In genomic region chr7:37329940-37330339, GRCh38 we compare ENCODE assay signal across 16 cellular contexts.
DNase-seq lines count a peak whose midpoint lies in the region; ATAC-seq and TF ChIP-seq lines count a peak whose summit lies in the region.
"Had no signal": no experiment of that assay in that cellular context is flagged by ENCODE, and none has a peak within 500 bp of the region (broad histone marks: within the 10 kb centered on the region; RNA-seq: fewer than 3 reads in every experiment).

No MANE protein-coding gene starts in this region.

- H3K27me3 Mint-ChIP-seq in T-helper 2 cell treated with Interferon-gamma antibody and Interleukin-4, amounts not matched to agents 5 μg/mL and 100 μg/mL, for 36 hours (ENCODE audit: low read depth): no peaks in the 10 kb centered on the region
- H3K27me3 Mint-ChIP-seq in stimulated activated naive B cell treated with anti-CD40 and anti-IgM and Interleukin-4, amounts not matched to agents 10 μg/mL and 1 μg/mL and 100 μg/mL, for 72 hours: no peaks in the 10 kb centered on the region
- no peaks in the 10 kb centered on the region for H3K27me3 Mint-ChIP-seq in type B pancreatic cell
- H3K27me3 Mint-ChIP-seq: CD8-positive, alpha-beta memory T cell had no signal

- H3K9me3 Mint-ChIP-seq in T-helper 2 cell treated with Interferon-gamma antibody and Interleukin-4, amounts not matched to agents 5 μg/mL and 100 μg/mL, for 36 hours: no peaks in the 10 kb centered on the region
- peaks cover 3% of the 10 kb centered on the region in 2 donors for H3K9me3 Mint-ChIP-seq in stimulated activated naive B cell treated with anti-CD40 and anti-IgM and Interleukin-4, amounts not matched to agents 10 μg/mL and 1 μg/mL and 100 μg/mL, for 72 hours
- no peaks in the 10 kb centered on the region for H3K9me3 Mint-ChIP-seq in type B pancreatic cell
- H3K9me3 Mint-ChIP-seq: CD8-positive, alpha-beta memory T cell had no signal

- TF ChIP-seq CTCF in KMS-11 (conservative IDR thresholded peaks at IDR 0.05; ENCODE audit: low read depth, low read length) (no peak), type B pancreatic cell (conservative IDR thresholded peaks at IDR 0.05) (no peak)

- H2AFZ ChIP-seq in KMS-11 (ENCODE audit: low read depth): no peak overlapping the region

- no peak overlapping the region for H3K4me3 ChIP-seq in KMS-11 (IDR thresholded peaks at IDR 0.05; ENCODE audit: insufficient read depth, low read depth, low read length)
- H3K4me3 ChIP-seq: BLaER1 treated with 17β-estradiol and CSF1 and Interleukin-3, amounts not matched to agents 10 nM and 100 nM had no signal

- H3K27ac ChIP-seq in KMS-11: no peak overlapping the region
- H3K27ac ChIP-seq: BLaER1 treated with 17β-estradiol and CSF1 and Interleukin-3, amounts not matched to agents 10 nM and 100 nM had no signal

- H3K36me3 Mint-ChIP-seq in T-helper 2 cell treated with Interferon-gamma antibody and Interleukin-4, amounts not matched to agents 5 μg/mL and 100 μg/mL, for 36 hours (ENCODE audit: low read depth): peaks cover 76% of the 10 kb centered on the region
- peaks cover 37 to 62% of the 10 kb centered on the region in 2 donors for H3K36me3 Mint-ChIP-seq in stimulated activated naive B cell treated with anti-CD40 and anti-IgM and Interleukin-4, amounts not matched to agents 10 μg/mL and 1 μg/mL and 100 μg/mL, for 72 hours
- H3K36me3 Mint-ChIP-seq in type B pancreatic cell: no peaks in the 10 kb centered on the region

- H3K36me3 ChIP-seq in KMS-11 (ENCODE audit: insufficient read depth): peaks cover 8% of the 10 kb centered on the region; the same call in 1 of the 2 replicates

- peak; percentile 23 for TF ChIP-seq POLR2A in erythroblast (IDR thresholded peaks at IDR 0.05; ENCODE audit: low read length)

- H3K4me1 ChIP-seq in KMS-11 (ENCODE audit: low read depth, poor library complexity, severe bottlenecking): peaks cover 41% of the 10 kb centered on the region
- H3K4me1 ChIP-seq: BLaER1 treated with 17β-estradiol and CSF1 and Interleukin-3, amounts not matched to agents 10 nM and 100 nM; Caco-2 had no signal

- peaks cover 99% of the 10 kb centered on the region for H3K79me2 ChIP-seq in KMS-11 (ENCODE audit: insufficient read depth, low read depth)

- H3K4me1 Mint-ChIP-seq in T-helper 2 cell treated with Interferon-gamma antibody and Interleukin-4, amounts not matched to agents 5 μg/mL and 100 μg/mL, for 36 hours (ENCODE audit: low read depth): peaks cover 59% of the 10 kb centered on the region
- H3K4me1 Mint-ChIP-seq in stimulated activated naive B cell treated with anti-CD40 and anti-IgM and Interleukin-4, amounts not matched to agents 10 μg/mL and 1 μg/mL and 100 μg/mL, for 72 hours: peaks cover 26 to 33% of the 10 kb centered on the region in 2 donors
- H3K4me1 Mint-ChIP-seq in type B pancreatic cell (ENCODE audit: unreplicated experiment): peaks cover 4% of the 10 kb centered on the region

- H3K4me3 Mint-ChIP-seq in T-helper 2 cell treated with Interferon-gamma antibody and Interleukin-4, amounts not matched to agents 5 μg/mL and 100 μg/mL, for 36 hours: no peak overlapping the region
- H3K4me3 Mint-ChIP-seq in stimulated activated naive B cell treated with anti-CD40 and anti-IgM and Interleukin-4, amounts not matched to agents 10 μg/mL and 1 μg/mL and 100 μg/mL, for 72 hours: no peak overlapping the region
- no peak overlapping the region for H3K4me3 Mint-ChIP-seq in type B pancreatic cell
- H3K4me3 Mint-ChIP-seq: CD8-positive, alpha-beta memory T cell; HFFc6 had no signal

- no peak for ATAC-seq in stimulated activated naive B cell treated with anti-CD40 and anti-IgM and Interleukin-4, amounts not matched to agents 10 μg/mL and 1 μg/mL and 100 μg/mL, for 72 hours (replicated peaks)
- ATAC-seq in GM19351 (IDR thresholded peaks at IDR 0.05; ENCODE audit: unreplicated experiment): no peak

- H3K27me3 ChIP-seq in KMS-11 (ENCODE audit: insufficient read depth, low read depth): no peaks in the 10 kb centered on the region
- H3K27me3 ChIP-seq: BLaER1 treated with 17β-estradiol and CSF1 and Interleukin-3, amounts not matched to agents 10 nM and 100 nM had no signal

- peak overlapping the region; percentile 13 for H3K27ac Mint-ChIP-seq in T-helper 2 cell treated with Interferon-gamma antibody and Interleukin-4, amounts not matched to agents 5 μg/mL and 100 μg/mL, for 36 hours
- peak overlapping the region; percentile 22 for H3K27ac Mint-ChIP-seq in stimulated activated naive B cell treated with anti-CD40 and anti-IgM and Interleukin-4, amounts not matched to agents 10 μg/mL and 1 μg/mL and 100 μg/mL, for 72 hours
- H3K27ac Mint-ChIP-seq in type B pancreatic cell: no peak overlapping the region
- H3K27ac Mint-ChIP-seq: HFFc6 had no signal

- DNase-seq in T-helper 2 cell treated with Interferon-gamma antibody and Interleukin-4, amounts not matched to agents 5 μg/mL and 100 μg/mL, for 36 hours (ENCODE audit: low spot score): no peak
- DNase-seq in T-helper 2 cell (no peak), erythroblast (lab: John Stamatoyannopoulos, UW) (no peak), type B pancreatic cell (ENCODE audit: extremely low spot score, unreplicated experiment) (no peak), RKO (ENCODE audit: low spot score) (no peak)
- DNase-seq in stimulated activated naive B cell treated with anti-CD40 and anti-IgM and Interleukin-4, amounts not matched to agents 10 μg/mL and 1 μg/mL and 100 μg/mL, for 72 hours: no peak
- DNase-seq: 8988T; Caco-2; CD8-positive, alpha-beta memory T cell; DMS53; GF-D8; HCEC 1CT; HFFc6 had no signal

- peaks cover 70% of the 10 kb centered on the region for H4K20me1 ChIP-seq in KMS-11 (ENCODE audit: insufficient read depth)

- H3K4me2 ChIP-seq in KMS-11: 0 out of 2 replicates have a peak overlapping the region, but pooled peaks have one; percentile 4
- H3K4me2 ChIP-seq: BLaER1 treated with 17β-estradiol and CSF1 and Interleukin-3, amounts not matched to agents 10 nM and 100 nM had no signal

- H3K9ac ChIP-seq in KMS-11: no peak overlapping the region
- H3K9ac ChIP-seq: BLaER1 treated with 17β-estradiol and CSF1 and Interleukin-3, amounts not matched to agents 10 nM and 100 nM had no signal
